Comparison of ENCODE assay signal across 16 cellular contexts in genomic region chr5:91367374-91367773, GRCh38.
"Had no signal": no experiment of that assay in that cellular context is flagged by ENCODE, and none has a peak within 500 bp of the region (broad histone marks: within the 10 kb centered on the region; RNA-seq: fewer than 3 reads in every experiment).

No MANE protein-coding gene starts in this region.

- H3K27me3 ChIP-seq: colonic mucosa, gastroesophageal sphincter, hepatocyte, sigmoid colon, transverse colon had no signal

- H3K4me1 ChIP-seq: colonic mucosa had no signal

- H3K4me2 ChIP-seq: hepatocyte had no signal

- H3K36me3 ChIP-seq: colonic mucosa had no signal

- DNase-seq: activated CD4-positive, alpha-beta T cell treated with anti-CD3 and anti-CD28 coated beads for 1 hour; activated CD4-positive, alpha-beta T cell treated with anti-CD3 and anti-CD28 coated beads, Interleukin-2, amount 50 U/mL, for 48 hours; activated gamma-delta T cell treated with Interleukin-2 at 50 U/mL for 16 hours; activated T-cell treated with anti-CD3 and anti-CD28 coated beads, Interleukin-2, amount 50 U/mL, for 72 hours; caudate nucleus; colonic mucosa; effector CD4-positive, alpha-beta T cell; kidney glomerular epithelial cell; midbrain; sigmoid colon; stimulated activated CD4-positive, alpha-beta T cell treated with anti-CD3 and anti-CD28 coated beads, Interleukin-2, amount 100 ng/mL, for 24 hours; stimulated activated naive B cell treated with anti-CD40 and anti-IgM and Interleukin-4, amounts not matched to agents 10 μg/mL and 1 μg/mL and 100 μg/mL, for 72 hours; T-helper 9 cell; transverse colon had no signal

- H3K27ac ChIP-seq: colonic mucosa, hepatocyte, sigmoid colon, transverse colon had no signal

- ATAC-seq: activated T-cell treated with anti-CD3 and anti-CD28 coated beads, Interleukin-2, amount 50 U/mL, for 72 hours; gastroesophageal sphincter; stimulated activated naive B cell treated with anti-CD40 and anti-IgM and Interleukin-4, amounts not matched to agents 10 μg/mL and 1 μg/mL and 100 μg/mL, for 72 hours had no signal

- H3K4me3 ChIP-seq: colonic mucosa, gastroesophageal sphincter, hepatocyte, sigmoid colon, transverse colon had no signal

- H3K9me3 ChIP-seq: colonic mucosa, gastroesophageal sphincter, sigmoid colon, transverse colon had no signal

- H2AFZ ChIP-seq: hepatocyte had no signal
